Comparison of ENCODE assay signal across 8 cellular contexts in genomic region chr6:110537208-110538123, GRCh38.
A peak's percentile ranks its signal among the peaks of the same experiment; 100 is the strongest.
DNase-seq lines count a peak whose midpoint lies in the region; ATAC-seq and TF ChIP-seq lines count a peak whose summit lies in the region.

No MANE protein-coding gene starts in this region.

- ATAC-seq in heart left ventricle (peak in 3 of 4 donors; percentile 46 to 69 (median 68)), Right ventricle myocardium inferior (no peak), T-cell (replicated peaks in 1 of 4) (peak in 3 of 4 experiments; percentile 63 to 78 (median 73))
- peak; percentile 88 to 94 for ATAC-seq in stimulated activated naive B cell treated with anti-CD40 and anti-IgM and Interleukin-4, amounts not matched to agents 10 μg/mL and 1 μg/mL and 100 μg/mL, for 72 hours (replicated peaks)

- H3K4me1 ChIP-seq in heart left ventricle = peaks cover 0 to 14% (median 3%) of the 10 kb centered on the region in 12 donors

- H3K36me3 ChIP-seq in heart left ventricle = no peaks in the 10 kb centered on the region

- H3K9me3 Mint-ChIP-seq in T-cell = peaks cover 0 to 5% (median 5%) of the 10 kb centered on the region in 3 donors
- peaks cover 9 to 12% of the 10 kb centered on the region in 2 donors for H3K9me3 Mint-ChIP-seq in stimulated activated naive B cell treated with anti-CD40 and anti-IgM and Interleukin-4, amounts not matched to agents 10 μg/mL and 1 μg/mL and 100 μg/mL, for 72 hours

- no peak for TF ChIP-seq POLR2A in heart left ventricle (IDR thresholded peaks at IDR 0.05)

- DNase-seq in heart left ventricle = no peak
- no peak for DNase-seq in Right ventricle myocardium inferior (ENCODE audit: missing footprints)
- no peak for DNase-seq in T-cell
- peak; percentile 98 for DNase-seq in fibroblast of pulmonary artery (ENCODE audit: low read depth)
- DNase-seq in stimulated activated naive B cell treated with anti-CD40 and anti-IgM and Interleukin-4, amounts not matched to agents 10 μg/mL and 1 μg/mL and 100 μg/mL, for 72 hours = no peak
- DNase-seq in epidermal melanocyte (ENCODE audit: insufficient read length, low spot score) = no peak
- no peak for DNase-seq in activated gamma-delta T cell treated with Interleukin-2 at 50 U/mL for 16 hours
- no peak for DNase-seq in NCI-H510A (lab: John Stamatoyannopoulos, UW)

- H3K4me3 ChIP-seq in heart left ventricle (no peak overlapping the region), fibroblast of pulmonary artery (replicated peaks; ENCODE audit: low read depth, low read length) (no peak overlapping the region)

- H3K27ac Mint-ChIP-seq in T-cell = peak overlapping the region; percentile 9 to 75
- peak overlapping the region; percentile 89 for H3K27ac Mint-ChIP-seq in stimulated activated naive B cell treated with anti-CD40 and anti-IgM and Interleukin-4, amounts not matched to agents 10 μg/mL and 1 μg/mL and 100 μg/mL, for 72 hours

- H3K9me3 ChIP-seq in heart left ventricle = peaks cover 0 to 19% (median 0%) of the 10 kb centered on the region in 12 donors

- H3K27ac ChIP-seq in heart left ventricle = peak overlapping the region in 8 of 12 donors; percentile 1 to 60 (median 38)

- TF ChIP-seq CTCF in heart left ventricle (IDR thresholded peaks at IDR 0.05) = no peak
- TF ChIP-seq CTCF in fibroblast of pulmonary artery (IDR thresholded peaks at IDR 0.05; ENCODE audit: low read length, missing control alignments) = no peak

- WGBS in heart left ventricle, 4 donors = 66 to 69% (median 68%) methylated on average over 8 of the region's 8 CpGs

- no peaks in the 10 kb centered on the region for H3K27me3 ChIP-seq in heart left ventricle

- POLR2A ChIA-PET in T-cell (lab: Charles Lee) = interaction anchor here in 1 of 2 donors (0.6 kb wide), 1 partner anchor 625 kb away, joined by 3 read pairs; no protein-coding TSS in a partner anchor

- no peak overlapping the region for H3K4me3 Mint-ChIP-seq in T-cell
- peak overlapping the region; percentile 5 to 23 for H3K4me3 Mint-ChIP-seq in stimulated activated naive B cell treated with anti-CD40 and anti-IgM and Interleukin-4, amounts not matched to agents 10 μg/mL and 1 μg/mL and 100 μg/mL, for 72 hours

- no peaks in the 10 kb centered on the region for H3K27me3 Mint-ChIP-seq in T-cell
- no peaks in the 10 kb centered on the region for H3K27me3 Mint-ChIP-seq in stimulated activated naive B cell treated with anti-CD40 and anti-IgM and Interleukin-4, amounts not matched to agents 10 μg/mL and 1 μg/mL and 100 μg/mL, for 72 hours

- CTCF ChIA-PET in T-cell (lab: Charles Lee) = interaction anchor here (0.5 to 1.5 kb wide), 3 partner anchors 12 to 412 kb away, joined by 3 to 5 read pairs (median 3); no protein-coding TSS in a partner anchor

- H3K36me3 Mint-ChIP-seq in T-cell = no peaks in the 10 kb centered on the region
- H3K36me3 Mint-ChIP-seq in stimulated activated naive B cell treated with anti-CD40 and anti-IgM and Interleukin-4, amounts not matched to agents 10 μg/mL and 1 μg/mL and 100 μg/mL, for 72 hours = peaks cover 5 to 19% of the 10 kb centered on the region in 2 donors

- peaks cover 17 to 27% (median 19%) of the 10 kb centered on the region in 3 donors for H3K4me1 Mint-ChIP-seq in T-cell
- peaks cover 32 to 49% of the 10 kb centered on the region in 2 donors for H3K4me1 Mint-ChIP-seq in stimulated activated naive B cell treated with anti-CD40 and anti-IgM and Interleukin-4, amounts not matched to agents 10 μg/mL and 1 μg/mL and 100 μg/mL, for 72 hours

- intact Hi-C loops in heart left ventricle (cut with DNase I) = loop anchor here in 4 of 10 donors (10.0 kb wide), 3 partner anchors 77 to 277 kb away; partner anchors contain the start of gene CDK19 (in 2 of the 4)
- intact Hi-C loops in Right ventricle myocardium inferior (cut with DNase I) = no loop called here

Comparison
In these comparisons a context has a peak if more than half of its experiments do, and no peak if none do; other contexts are left out.
1. H3K4me3 Mint-ChIP-seq: peak in stimulated activated naive B cell treated with anti-CD40 and anti-IgM and Interleukin-4, amounts not matched to agents 10 μg/mL and 1 μg/mL and 100 μg/mL, for 72 hours (2 of 2); none in T-cell (0 of 3).